7 cellular contexts compared by ENCODE assay signal in the genomic region with DNA sequence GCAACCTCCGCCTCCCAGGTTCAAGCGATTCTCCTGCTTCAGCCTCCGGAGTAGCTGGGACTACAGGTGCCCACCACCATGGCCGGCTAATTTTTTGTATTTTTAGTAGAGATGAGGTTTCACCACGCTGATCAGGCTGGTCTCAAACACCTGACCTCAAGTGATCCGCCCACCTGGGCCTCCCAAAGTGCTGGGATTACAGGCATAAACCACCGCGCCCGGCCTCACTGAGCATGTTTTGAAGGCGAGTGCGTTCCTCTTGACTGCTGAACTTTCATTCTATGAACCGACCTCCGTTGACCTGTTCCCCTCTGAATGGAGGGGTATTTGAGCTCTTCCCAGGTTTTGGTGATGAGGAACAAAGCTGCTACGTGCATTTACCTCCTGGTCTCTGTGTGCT. TPM values are rescaled to one million over a fixed set of nuclear protein-coding genes. Genes with fewer than 3 reads are reported as not detected.
DNase-seq lines count a peak whose midpoint lies in the region; ATAC-seq and TF ChIP-seq lines count a peak whose summit lies in the region.
"Not testable (repeated sequence)": the region's sequence is repeated elsewhere in the genome, so short reads cannot be mapped to it uniquely, and the experiment has no call there.

No MANE protein-coding gene starts in this region.

- peaks cover 14% of the 10 kb centered on the region for H3K27me3 ChIP-seq in CD4-positive, CD25-positive, alpha-beta regulatory T cell (ENCODE audit: control insufficient read depth, insufficient read depth, low read length)
- not testable (repeated sequence) for H3K27me3 ChIP-seq in HCT116 (ENCODE audit: insufficient read depth, low read length); osteoblast (ENCODE audit: insufficient read depth, low read length)
- peaks cover 22% of the 10 kb centered on the region for H3K27me3 ChIP-seq in endodermal cell (ENCODE audit: control insufficient read depth, insufficient read depth, low read length, poor library complexity, severe bottlenecking)

- not testable (repeated sequence) for H3K27ac Mint-ChIP-seq in CD4-positive, CD25-positive, alpha-beta regulatory T cell; endodermal cell
- peak overlapping the region; percentile 15 for H3K27ac Mint-ChIP-seq in activated naive CD4-positive, alpha-beta T cell treated with anti-CD3 and anti-CD28 coated beads, Interleukin-2, amount 50 U/mL, for 24 hours
- peak overlapping the region; percentile 96 for H3K27ac Mint-ChIP-seq in mesothelial cell of epicardium

- not testable (repeated sequence) for DNase-seq in CD4-positive, CD25-positive, alpha-beta regulatory T cell; HCT116 (ENCODE audit: low read depth, low spot score); RWPE1 (ENCODE audit: low spot score); endodermal cell; mesothelial cell of epicardium (ENCODE audit: low spot score in 2 of 2, unreplicated experiment in 2 of 2)
- DNase-seq in osteoblast (ENCODE audit: insufficient read length, low spot score, missing footprints) = peak; percentile 30

- H3K4me2 ChIP-seq in HCT116 (ENCODE audit: low read length) = peak overlapping the region; percentile 99
- not testable (repeated sequence) for H3K4me2 ChIP-seq in osteoblast (ENCODE audit: insufficient read depth, low read length)

- POLR2A ChIA-PET in HCT116 (lab: Charles Lee) = interaction anchor here (1.3 to 4.9 kb wide), 2 partner anchors 17 kb away, joined by 9 to 46 read pairs; a partner anchor contains a TSS
- POLR2A ChIA-PET in RWPE1 (lab: Yijun Ruan, JAX; ENCODE audit: low non-redundant PET) = not testable (repeated sequence)

- not testable (repeated sequence) for TF ChIP-seq RAD21 in HCT116 (IDR thresholded peaks at IDR 0.05; ENCODE audit: low read depth)

- H3K9me3 Mint-ChIP-seq in CD4-positive, CD25-positive, alpha-beta regulatory T cell; activated naive CD4-positive, alpha-beta T cell treated with anti-CD3 and anti-CD28 coated beads, Interleukin-2, amount 50 U/mL, for 24 hours; endodermal cell; mesothelial cell of epicardium: not testable (repeated sequence)

- RAD21 ChIA-PET in HCT116 (lab: Charles Lee; ENCODE audit: low non-redundant PET in 1 of 2, low total read pairs in 2 of 2, uncharacterized antibody in 2 of 2, unreplicated experiment in 2 of 2) = not testable (repeated sequence)

- H3K36me3 Mint-ChIP-seq in CD4-positive, CD25-positive, alpha-beta regulatory T cell; activated naive CD4-positive, alpha-beta T cell treated with anti-CD3 and anti-CD28 coated beads, Interleukin-2, amount 50 U/mL, for 24 hours; endodermal cell (ENCODE audit: low read depth); mesothelial cell of epicardium: not testable (repeated sequence)

- 78 to 82% methylated on average over 12 to 14 of the region's 14 CpGs for WGBS in endodermal cell (ENCODE audit: insufficient coverage in 1 of 2, insufficient read length in 1 of 2), 2 experiments

- TF ChIP-seq CTCF in HCT116 (IDR thresholded peaks at IDR 0.05 in 2 of 3, conservative IDR thresholded peaks at IDR 0.05 in 1 of 3; ENCODE audit: borderline replicate concordance in 1 of 3, insufficient read depth in 1 of 3, low read depth in 2 of 3, low read length in 2 of 3); RWPE1 (conservative IDR thresholded peaks at IDR 0.05; ENCODE audit: low read depth); endodermal cell (conservative IDR thresholded peaks at IDR 0.05); mesothelial cell of epicardium (IDR thresholded peaks at IDR 0.05; ENCODE audit: unreplicated experiment); osteoblast (IDR thresholded peaks at IDR 0.05; ENCODE audit: extremely low read depth, low read depth, low read length): not testable (repeated sequence)

- not testable (repeated sequence) for H3K9me3 ChIP-seq in CD4-positive, CD25-positive, alpha-beta regulatory T cell (ENCODE audit: control insufficient read depth in 2 of 2, low read length in 2 of 2); HCT116 (ENCODE audit: control insufficient read depth in 1 of 2, insufficient read depth in 1 of 2, low read depth in 1 of 2, low read length in 2 of 2); endodermal cell (ENCODE audit: control insufficient read depth, low read length); osteoblast (ENCODE audit: low read depth, low read length)

- H3K9ac ChIP-seq in HCT116 (ENCODE audit: low read length); endodermal cell (ENCODE audit: extremely low read depth, low read length, poor library complexity, severe bottlenecking): not testable (repeated sequence)

- peaks cover 0 to 41% (median 26%) of the 10 kb centered on the region in 4 donors for H3K4me1 Mint-ChIP-seq in CD4-positive, CD25-positive, alpha-beta regulatory T cell
- H3K4me1 Mint-ChIP-seq in activated naive CD4-positive, alpha-beta T cell treated with anti-CD3 and anti-CD28 coated beads, Interleukin-2, amount 50 U/mL, for 24 hours = peaks cover 27% of the 10 kb centered on the region
- H3K4me1 Mint-ChIP-seq in endodermal cell = not testable (repeated sequence)
- H3K4me1 Mint-ChIP-seq in mesothelial cell of epicardium = peaks cover 35% of the 10 kb centered on the region

- not testable (repeated sequence) for BruUV-seq in HCT116 (replicated peaks; lab: Mats Ljungman, UMichigan)

- not testable (repeated sequence) for H2AFZ ChIP-seq in HCT116 (ENCODE audit: low read depth, low read length, poor library complexity, severe bottlenecking); osteoblast (ENCODE audit: low read length)

- intact Hi-C loops in HCT116 (cut with micrococcal nuclease) = not testable (repeated sequence)

- H3K4me3 ChIP-seq in CD4-positive, CD25-positive, alpha-beta regulatory T cell (ENCODE audit: low read depth, low read length); HCT116 (replicated peaks in 1 of 2; ENCODE audit: low read depth in 1 of 2, low read length in 2 of 2); endodermal cell (ENCODE audit: low read length); osteoblast (ENCODE audit: insufficient read depth, low read length): not testable (repeated sequence)

- not testable (repeated sequence) for H3K27ac ChIP-seq in CD4-positive, CD25-positive, alpha-beta regulatory T cell (ENCODE audit: insufficient read depth, low read length, poor library complexity, severe bottlenecking); HCT116 (ENCODE audit: low read depth, low read length)
- peak overlapping the region; percentile 97 for H3K27ac ChIP-seq in RWPE1
- peak overlapping the region; percentile 38 for H3K27ac ChIP-seq in endodermal cell (ENCODE audit: low read depth, low read length)
- H3K27ac ChIP-seq in osteoblast (ENCODE audit: low read depth, low read length) = peak overlapping the region; percentile 48

- not testable (repeated sequence) for H3K9me2 ChIP-seq in HCT116 (ENCODE audit: insufficient read depth)

- TF ChIP-seq POLR2A in HCT116 (IDR thresholded peaks at IDR 0.05; ENCODE audit: borderline replicate concordance, extremely low read depth, insufficient read depth, insufficient read length) = not testable (repeated sequence)

- ATAC-seq in CD4-positive, CD25-positive, alpha-beta regulatory T cell (ENCODE audit: low read depth in 2 of 2); HCT116: not testable (repeated sequence)

- not testable (repeated sequence) for H3K36me3 ChIP-seq in CD4-positive, CD25-positive, alpha-beta regulatory T cell (ENCODE audit: control insufficient read depth, insufficient read depth, low read length); HCT116 (ENCODE audit: control insufficient read depth in 1 of 2, insufficient read depth in 2 of 2, low read length in 2 of 2); endodermal cell (ENCODE audit: control insufficient read depth, insufficient read depth, low read length); osteoblast (ENCODE audit: insufficient read depth, low read length)

- peaks cover 32% of the 10 kb centered on the region for H3K4me1 ChIP-seq in CD4-positive, CD25-positive, alpha-beta regulatory T cell (ENCODE audit: control insufficient read depth, insufficient read depth, low read length, poor library complexity, severe bottlenecking)
- H3K4me1 ChIP-seq in HCT116 (ENCODE audit: control insufficient read depth in 1 of 2, insufficient read depth in 2 of 2, low read length in 2 of 2) (peaks cover 39 to 70% of the 10 kb centered on the region in 2 experiments), osteoblast (ENCODE audit: insufficient read depth, low read length) (peaks cover 38% of the 10 kb centered on the region)
- H3K4me1 ChIP-seq in endodermal cell (ENCODE audit: control insufficient read depth, insufficient read depth, low read length) = not testable (repeated sequence)

- CTCF ChIA-PET in HCT116 (lab: Charles Lee) = interaction anchor here (0.8 to 2.6 kb wide), 2 partner anchors 18 to 86 kb away, joined by 3 to 7 read pairs; a partner anchor contains a TSS
- CTCF ChIA-PET in RWPE1 (lab: Yijun Ruan, JAX) = not testable (repeated sequence)

- not testable (repeated sequence) for H3K79me2 ChIP-seq in HCT116 (ENCODE audit: insufficient read depth, low read length); osteoblast (ENCODE audit: insufficient read depth, low read length)

- H3K4me3 Mint-ChIP-seq in CD4-positive, CD25-positive, alpha-beta regulatory T cell = peak overlapping the region in 3 of 4 donors; percentile 81 to 88 (median 82)
- H3K4me3 Mint-ChIP-seq in activated naive CD4-positive, alpha-beta T cell treated with anti-CD3 and anti-CD28 coated beads, Interleukin-2, amount 50 U/mL, for 24 hours = peak overlapping the region; percentile 75
- H3K4me3 Mint-ChIP-seq in endodermal cell (peak overlapping the region; percentile 57), mesothelial cell of epicardium (peak overlapping the region; percentile 75)

- H3K27me3 Mint-ChIP-seq in CD4-positive, CD25-positive, alpha-beta regulatory T cell = peaks cover 40% of the 10 kb centered on the region
- H3K27me3 Mint-ChIP-seq in activated naive CD4-positive, alpha-beta T cell treated with anti-CD3 and anti-CD28 coated beads, Interleukin-2, amount 50 U/mL, for 24 hours = peaks cover 26% of the 10 kb centered on the region
- peaks cover 31% of the 10 kb centered on the region for H3K27me3 Mint-ChIP-seq in endodermal cell (ENCODE audit: insufficient read depth)
- not testable (repeated sequence) for H3K27me3 Mint-ChIP-seq in mesothelial cell of epicardium (ENCODE audit: low read depth)

- H4K20me1 ChIP-seq in HCT116 (ENCODE audit: insufficient read depth); osteoblast (ENCODE audit: insufficient read depth, low read length): not testable (repeated sequence)

RNA-seq across cellular contexts. Expression of a gene that starts 17.5 kb away (rescaled TPM):
- total RNA-seq in CD4-positive, CD25-positive, alpha-beta regulatory T cell = 191 TPM
- polyA plus RNA-seq in CD4-positive, CD25-positive, alpha-beta regulatory T cell = 10 to 100 TPM; 53.4 to 70.2 (median 63.3) TPM
- total RNA-seq in HCT116 (2021; ENCODE audit: unreplicated experiment) = 37.9 TPM
- polyA plus RNA-seq in HCT116 (2012) = 40.1 and 61.8 TPM in 2 replicates
- 10 to 100 TPM; 16.5 to 23.6 TPM for total RNA-seq in endodermal cell
- 9.0 TPM for polyA plus RNA-seq in endodermal cell (2013, experiment 1 of 2)
- 10.2 TPM for polyA plus RNA-seq in endodermal cell (2013, experiment 2 of 2)
- total RNA-seq in mesothelial cell of epicardium = 80.0 to 84.4 TPM (median 84.1 TPM) in 3 replicates
- total RNA-seq in osteoblast = 41.8 and 46.3 TPM in 2 replicates

RNA-seq across cellular contexts. Expression of a gene that starts 36.7 kb away (rescaled TPM):
- total RNA-seq in CD4-positive, CD25-positive, alpha-beta regulatory T cell = 16.0 TPM
- 1 to 10 TPM; 3.8 to 7.5 (median 4.8) TPM for polyA plus RNA-seq in CD4-positive, CD25-positive, alpha-beta regulatory T cell
- total RNA-seq in HCT116 (2021; ENCODE audit: unreplicated experiment) (228 TPM), endodermal cell (100 to 1,000 TPM; 146 to 191 TPM), mesothelial cell of epicardium (86.0 to 95.8 TPM (median 89.0 TPM) in 3 replicates), osteoblast (24.2 and 24.6 TPM in 2 replicates)
- polyA plus RNA-seq in HCT116 (2012) = 166 and 204 TPM in 2 replicates
- polyA plus RNA-seq in endodermal cell (2013, experiment 1 of 2) = 119 TPM
- 116 TPM for polyA plus RNA-seq in endodermal cell (2013, experiment 2 of 2)
